Comparison of ENCODE assay signal across 2 cellular contexts in the genomic region with DNA sequence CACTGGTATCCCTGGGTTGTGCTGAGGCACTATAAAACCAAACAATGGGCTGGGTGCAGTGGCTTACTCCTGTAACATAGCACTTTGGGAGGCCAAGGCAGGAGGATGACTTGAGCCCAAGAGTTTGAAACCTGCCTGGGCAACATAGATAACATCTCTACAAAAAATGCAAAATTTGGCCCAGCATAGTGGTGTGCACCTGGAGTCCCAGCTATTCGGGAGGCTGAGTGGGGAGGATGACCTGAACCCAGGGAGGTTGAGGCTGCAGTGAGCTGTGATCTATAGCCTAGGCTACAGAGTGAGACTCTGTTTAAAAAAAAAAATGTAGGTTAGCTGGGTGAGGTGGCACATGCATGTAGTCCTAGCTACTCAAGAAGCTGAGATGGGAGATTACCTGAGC.
TF ChIP-seq lines count a peak whose summit lies in the region.

No MANE protein-coding gene starts in this region.

TF ChIP-seq in HepG2, 621 proteins besides CTCF, POLR2A, EP300 and RAD21:
- TF ChIP-seq ZMYM2 (CRISPR knock-in tag; IDR thresholded peaks at IDR 0.05): no peak
- TF ChIP-seq, protein P1, sequence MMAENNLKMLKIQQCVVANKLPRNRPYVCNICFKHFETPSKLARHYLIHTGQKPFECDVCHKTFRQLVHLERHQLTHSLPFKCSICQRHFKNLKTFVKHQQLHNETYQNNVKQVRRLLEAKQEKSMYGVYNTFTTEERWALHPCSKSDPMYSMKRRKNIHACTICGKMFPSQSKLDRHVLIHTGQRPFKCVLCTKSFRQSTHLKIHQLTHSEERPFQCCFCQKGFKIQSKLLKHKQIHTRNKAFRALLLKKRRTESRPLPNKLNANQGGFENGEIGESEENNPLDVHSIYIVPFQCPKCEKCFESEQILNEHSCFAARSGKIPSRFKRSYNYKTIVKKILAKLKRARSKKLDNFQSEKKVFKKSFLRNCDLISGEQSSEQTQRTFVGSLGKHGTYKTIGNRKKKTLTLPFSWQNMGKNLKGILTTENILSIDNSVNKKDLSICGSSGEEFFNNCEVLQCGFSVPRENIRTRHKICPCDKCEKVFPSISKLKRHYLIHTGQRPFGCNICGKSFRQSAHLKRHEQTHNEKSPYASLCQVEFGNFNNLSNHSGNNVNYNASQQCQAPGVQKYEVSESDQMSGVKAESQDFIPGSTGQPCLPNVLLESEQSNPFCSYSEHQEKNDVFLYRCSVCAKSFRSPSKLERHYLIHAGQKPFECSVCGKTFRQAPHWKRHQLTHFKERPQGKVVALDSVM (CRISPR knock-in tag; IDR thresholded peaks at IDR 0.05): peak; percentile 83

TF ChIP-seq in K562, 482 proteins besides CTCF, POLR2A, EP300 and RAD21:
- TF ChIP-seq, protein P2, sequence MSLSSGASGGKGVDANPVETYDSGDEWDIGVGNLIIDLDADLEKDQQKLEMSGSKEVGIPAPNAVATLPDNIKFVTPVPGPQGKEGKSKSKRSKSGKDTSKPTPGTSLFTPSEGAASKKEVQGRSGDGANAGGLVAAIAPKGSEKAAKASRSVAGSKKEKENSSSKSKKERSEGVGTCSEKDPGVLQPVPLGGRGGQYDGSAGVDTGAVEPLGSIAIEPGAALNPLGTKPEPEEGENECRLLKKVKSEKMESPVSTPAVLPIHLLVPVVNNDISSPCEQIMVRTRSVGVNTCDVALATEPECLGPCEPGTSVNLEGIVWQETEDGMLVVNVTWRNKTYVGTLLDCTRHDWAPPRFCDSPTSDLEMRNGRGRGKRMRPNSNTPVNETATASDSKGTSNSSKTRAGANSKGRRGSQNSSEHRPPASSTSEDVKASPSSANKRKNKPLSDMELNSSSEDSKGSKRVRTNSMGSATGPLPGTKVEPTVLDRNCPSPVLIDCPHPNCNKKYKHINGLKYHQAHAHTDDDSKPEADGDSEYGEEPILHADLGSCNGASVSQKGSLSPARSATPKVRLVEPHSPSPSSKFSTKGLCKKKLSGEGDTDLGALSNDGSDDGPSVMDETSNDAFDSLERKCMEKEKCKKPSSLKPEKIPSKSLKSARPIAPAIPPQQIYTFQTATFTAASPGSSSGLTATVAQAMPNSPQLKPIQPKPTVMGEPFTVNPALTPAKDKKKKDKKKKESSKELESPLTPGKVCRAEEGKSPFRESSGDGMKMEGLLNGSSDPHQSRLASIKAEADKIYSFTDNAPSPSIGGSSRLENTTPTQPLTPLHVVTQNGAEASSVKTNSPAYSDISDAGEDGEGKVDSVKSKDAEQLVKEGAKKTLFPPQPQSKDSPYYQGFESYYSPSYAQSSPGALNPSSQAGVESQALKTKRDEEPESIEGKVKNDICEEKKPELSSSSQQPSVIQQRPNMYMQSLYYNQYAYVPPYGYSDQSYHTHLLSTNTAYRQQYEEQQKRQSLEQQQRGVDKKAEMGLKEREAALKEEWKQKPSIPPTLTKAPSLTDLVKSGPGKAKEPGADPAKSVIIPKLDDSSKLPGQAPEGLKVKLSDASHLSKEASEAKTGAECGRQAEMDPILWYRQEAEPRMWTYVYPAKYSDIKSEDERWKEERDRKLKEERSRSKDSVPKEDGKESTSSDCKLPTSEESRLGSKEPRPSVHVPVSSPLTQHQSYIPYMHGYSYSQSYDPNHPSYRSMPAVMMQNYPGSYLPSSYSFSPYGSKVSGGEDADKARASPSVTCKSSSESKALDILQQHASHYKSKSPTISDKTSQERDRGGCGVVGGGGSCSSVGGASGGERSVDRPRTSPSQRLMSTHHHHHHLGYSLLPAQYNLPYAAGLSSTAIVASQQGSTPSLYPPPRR (CRISPR knock-in tag; IDR thresholded peaks at IDR 0.05; ENCODE audit: borderline replicate concordance): no peak
- TF ChIP-seq ZNF121 (CRISPR knock-in tag; conservative IDR thresholded peaks at IDR 0.05): 0 out of 2 replicates have a peak, but pooled peaks have one; percentile 39
